ENCODE assay signal across 24 cellular contexts in the genomic region with DNA sequence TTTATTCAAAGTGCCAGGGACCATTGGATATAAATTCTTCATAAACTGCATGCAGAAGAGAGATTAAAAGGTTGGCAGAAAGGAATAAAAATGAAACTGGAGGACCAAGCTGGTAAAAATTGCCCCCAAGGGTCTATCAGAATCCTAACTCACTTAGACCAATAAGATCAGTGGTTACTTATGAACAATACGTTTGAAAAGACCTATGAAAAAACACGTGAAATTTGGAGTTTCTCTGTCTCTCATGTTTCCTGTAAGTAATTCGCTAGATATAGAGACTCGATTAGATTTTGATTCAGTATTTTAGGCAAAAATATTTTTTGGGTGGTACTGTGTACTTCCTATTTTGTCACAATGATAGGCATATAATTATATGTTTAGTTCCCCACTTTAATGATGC. TPM values are rescaled to one million over a fixed set of nuclear protein-coding genes. Genes with fewer than 3 reads are reported as not detected.
DNase-seq lines count a peak whose midpoint lies in the region; ATAC-seq and TF ChIP-seq lines count a peak whose summit lies in the region.
"Had no signal": no experiment of that assay in that cellular context is flagged by ENCODE, and none has a peak within 500 bp of the region (broad histone marks: within the 10 kb centered on the region; RNA-seq: fewer than 3 reads in every experiment).

No MANE protein-coding gene starts in this region.

- H3K4me3 Mint-ChIP-seq in stimulated activated naive CD8-positive, alpha-beta T cell treated with anti-CD3 and anti-CD28 coated beads, Interleukin-15, Interleukin-2, amounts not matched to agents 100 ng/mL and 50 ng/mL, for 24 hours, result no peak overlapping the region
- H3K4me3 Mint-ChIP-seq in mesothelial cell of epicardium, result no peak overlapping the region
- H3K4me3 Mint-ChIP-seq: activated CD8-positive, alpha-beta T cell treated with anti-CD3 and anti-CD28 coated beads for 36 hours; activated naive CD8-positive, alpha-beta T cell treated with anti-CD3 and anti-CD28 coated beads for 36 hours; CD14-positive monocyte; effector memory CD8-positive, alpha-beta T cell had no signal

- peak overlapping the region; percentile 5 for H3K27ac Mint-ChIP-seq in stimulated activated naive CD8-positive, alpha-beta T cell treated with anti-CD3 and anti-CD28 coated beads, Interleukin-15, Interleukin-2, amounts not matched to agents 100 ng/mL and 50 ng/mL, for 24 hours
- peak overlapping the region; percentile 75 for H3K27ac Mint-ChIP-seq in mesothelial cell of epicardium
- H3K27ac Mint-ChIP-seq: activated CD8-positive, alpha-beta T cell treated with anti-CD3 and anti-CD28 coated beads for 36 hours; activated naive CD8-positive, alpha-beta T cell treated with anti-CD3 and anti-CD28 coated beads for 36 hours had no signal

- no peaks in the 10 kb centered on the region for H3K27me3 ChIP-seq in lower lobe of right lung (ENCODE audit: low read depth)
- H3K27me3 ChIP-seq: body of pancreas, ovary, right atrium auricular region had no signal

- TF ChIP-seq CTCF in mesothelial cell of epicardium (IDR thresholded peaks at IDR 0.05; ENCODE audit: unreplicated experiment) (no peak), lower lobe of right lung (IDR thresholded peaks at IDR 0.05) (no peak)

- H3K4me1 Mint-ChIP-seq in stimulated activated naive CD8-positive, alpha-beta T cell treated with anti-CD3 and anti-CD28 coated beads, Interleukin-15, Interleukin-2, amounts not matched to agents 100 ng/mL and 50 ng/mL, for 24 hours (ENCODE audit: low read depth), result peaks cover 47% of the 10 kb centered on the region
- H3K4me1 Mint-ChIP-seq in mesothelial cell of epicardium, result peaks cover 23% of the 10 kb centered on the region
- H3K4me1 Mint-ChIP-seq: CD14-positive monocyte had no signal

- peak overlapping the region; percentile 2 for H3K27ac ChIP-seq in angular gyrus (ENCODE audit: low read depth, low read length)
- no peak overlapping the region for H3K27ac ChIP-seq in lower lobe of right lung
- H3K27ac ChIP-seq: ovary, right atrium auricular region, WERI-Rb-1 had no signal

- peaks cover 7% of the 10 kb centered on the region for H3K36me3 Mint-ChIP-seq in stimulated activated naive CD8-positive, alpha-beta T cell treated with anti-CD3 and anti-CD28 coated beads, Interleukin-15, Interleukin-2, amounts not matched to agents 100 ng/mL and 50 ng/mL, for 24 hours (ENCODE audit: low read depth)
- H3K36me3 Mint-ChIP-seq in mesothelial cell of epicardium, result peaks cover 17% of the 10 kb centered on the region
- H3K36me3 Mint-ChIP-seq: CD14-positive monocyte had no signal

- no peaks in the 10 kb centered on the region for H3K9me3 ChIP-seq in lower lobe of right lung
- H3K9me3 ChIP-seq: body of pancreas, ovary, right atrium auricular region had no signal

- H3K36me3 ChIP-seq in lower lobe of right lung, result peaks cover 8% of the 10 kb centered on the region
- H3K36me3 ChIP-seq: ovary, right atrium auricular region had no signal

- no peak for DNase-seq in stimulated activated naive CD8-positive, alpha-beta T cell treated with anti-CD3 and anti-CD28 coated beads, Interleukin-15, Interleukin-2, amounts not matched to agents 100 U/mL and 50 U/mL, for 24 hours
- DNase-seq in mesothelial cell of epicardium (ENCODE audit: low spot score in 2 of 2, unreplicated experiment in 2 of 2), result no peak
- no peak for DNase-seq in lower lobe of right lung
- no peak for DNase-seq in DMS153 treated with DMSO at 0.1 percent for 48 hours (lab: John Stamatoyannopoulos, UW; ENCODE audit: unreplicated experiment)
- DNase-seq in RKO (ENCODE audit: low spot score), result no peak
- DNase-seq: activated CD8-positive, alpha-beta T cell treated with anti-CD3 and anti-CD28 coated beads for 36 hours; activated naive CD8-positive, alpha-beta T cell treated with anti-CD3 and anti-CD28 coated beads for 36 hours; DMS153; effector memory CD8-positive, alpha-beta T cell; GF-D8; HCEC 1CT; KBM-7; kidney; NCI-H2171 treated with DMSO at 0.1 percent for 48 hours; NCI-H524 treated with DMSO at 0.1 percent for 48 hours; ovary; stimulated activated CD4-positive, alpha-beta T cell treated with anti-CD3 and anti-CD28 coated beads, Interleukin-12 subunit alpha, Interleukin-12 subunit beta, amount 100 ng/mL, for 4 hours; WERI-Rb-1 had no signal

- no peak overlapping the region for H3K4me3 ChIP-seq in lower lobe of right lung
- H3K4me3 ChIP-seq: body of pancreas, ovary, right atrium auricular region had no signal

- peaks cover 40% of the 10 kb centered on the region for H3K4me1 ChIP-seq in lower lobe of right lung

- H3K27me3 Mint-ChIP-seq in stimulated activated naive CD8-positive, alpha-beta T cell treated with anti-CD3 and anti-CD28 coated beads, Interleukin-15, Interleukin-2, amounts not matched to agents 100 ng/mL and 50 ng/mL, for 24 hours, result no peaks in the 10 kb centered on the region
- no peaks in the 10 kb centered on the region for H3K27me3 Mint-ChIP-seq in mesothelial cell of epicardium (ENCODE audit: low read depth)
- H3K27me3 Mint-ChIP-seq: activated CD8-positive, alpha-beta T cell treated with anti-CD3 and anti-CD28 coated beads for 36 hours; activated naive CD8-positive, alpha-beta T cell treated with anti-CD3 and anti-CD28 coated beads for 36 hours; effector memory CD8-positive, alpha-beta T cell had no signal

- H3K9me3 Mint-ChIP-seq in stimulated activated naive CD8-positive, alpha-beta T cell treated with anti-CD3 and anti-CD28 coated beads, Interleukin-15, Interleukin-2, amounts not matched to agents 100 ng/mL and 50 ng/mL, for 24 hours, result no peaks in the 10 kb centered on the region
- H3K9me3 Mint-ChIP-seq in mesothelial cell of epicardium, result peaks cover 3% of the 10 kb centered on the region
- H3K9me3 Mint-ChIP-seq: activated CD8-positive, alpha-beta T cell treated with anti-CD3 and anti-CD28 coated beads for 36 hours; effector memory CD8-positive, alpha-beta T cell had no signal

- intact Hi-C loops in lower lobe of right lung (cut with DNase I), result no loop called here

- no peak for ATAC-seq in stimulated activated naive CD8-positive, alpha-beta T cell treated with anti-CD3 and anti-CD28 coated beads, Interleukin-15, Interleukin-2, amounts not matched to agents 100 U/mL and 50 U/mL, for 24 hours
- no peak for ATAC-seq in lower lobe of right lung
- ATAC-seq in GM18907 (IDR thresholded peaks at IDR 0.05; ENCODE audit: unreplicated experiment), result no peak
- ATAC-seq: activated CD8-positive, alpha-beta T cell treated with anti-CD3 and anti-CD28 coated beads for 36 hours; effector memory CD8-positive, alpha-beta T cell had no signal

RNA-seq across cellular contexts. Expression of gene GARRE1, which starts 22.9 kb away (rescaled TPM):
- total RNA-seq in mesothelial cell of epicardium (50.3 to 52.4 TPM (median 50.5 TPM) in 3 replicates), lower lobe of right lung (31.2 TPM)
